1 cellular context compared by ENCODE assay signal in the genomic region with DNA sequence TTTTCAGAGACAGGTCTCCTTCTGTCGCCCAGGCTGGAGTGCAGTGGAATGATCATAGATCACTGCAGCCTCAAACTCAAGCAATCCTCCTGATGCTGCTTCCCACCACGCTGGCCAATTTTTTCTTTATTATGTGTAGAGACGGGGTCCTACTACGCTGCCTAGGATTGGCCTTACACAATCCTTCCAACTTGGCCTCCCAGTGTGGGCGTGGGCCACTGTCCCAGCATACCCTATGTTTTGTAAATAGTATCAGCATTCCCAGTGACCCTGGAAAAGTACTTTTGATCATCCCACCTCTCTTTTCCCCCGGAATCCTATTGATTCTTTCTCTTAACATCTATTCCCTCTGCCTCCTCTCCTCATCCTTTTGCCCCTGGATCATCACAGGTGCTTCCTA.
A peak's percentile ranks its signal among the peaks of the same experiment; 100 is the strongest.
TF ChIP-seq lines count a peak whose summit lies in the region.

No MANE protein-coding gene starts in this region.

TF ChIP-seq in HepG2, 621 proteins besides CTCF, POLR2A, EP300 and RAD21 (continued from another document):
- TF ChIP-seq, protein P1, sequence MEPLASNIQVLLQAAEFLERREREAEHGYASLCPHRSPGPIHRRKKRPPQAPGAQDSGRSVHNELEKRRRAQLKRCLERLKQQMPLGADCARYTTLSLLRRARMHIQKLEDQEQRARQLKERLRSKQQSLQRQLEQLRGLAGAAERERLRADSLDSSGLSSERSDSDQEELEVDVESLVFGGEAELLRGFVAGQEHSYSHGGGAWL (CRISPR knock-in tag; IDR thresholded peaks at IDR 0.05): no peak
- TF ChIP-seq BORCS8-MEF2B (CRISPR knock-in tag; IDR thresholded peaks at IDR 0.05) (no peak), FOXC1 (CRISPR knock-in tag; IDR thresholded peaks at IDR 0.05; ENCODE audit: borderline replicate concordance) (no peak), PAXIP1 (CRISPR knock-in tag; conservative IDR thresholded peaks at IDR 0.05) (peak; percentile 51), GZF1 (CRISPR knock-in tag; IDR thresholded peaks at IDR 0.05) (no peak), BCL6 (CRISPR knock-in tag; IDR thresholded peaks at IDR 0.05) (peak; percentile 44; the same call in 1 of the 2 replicates)
- TF ChIP-seq, protein P2, sequence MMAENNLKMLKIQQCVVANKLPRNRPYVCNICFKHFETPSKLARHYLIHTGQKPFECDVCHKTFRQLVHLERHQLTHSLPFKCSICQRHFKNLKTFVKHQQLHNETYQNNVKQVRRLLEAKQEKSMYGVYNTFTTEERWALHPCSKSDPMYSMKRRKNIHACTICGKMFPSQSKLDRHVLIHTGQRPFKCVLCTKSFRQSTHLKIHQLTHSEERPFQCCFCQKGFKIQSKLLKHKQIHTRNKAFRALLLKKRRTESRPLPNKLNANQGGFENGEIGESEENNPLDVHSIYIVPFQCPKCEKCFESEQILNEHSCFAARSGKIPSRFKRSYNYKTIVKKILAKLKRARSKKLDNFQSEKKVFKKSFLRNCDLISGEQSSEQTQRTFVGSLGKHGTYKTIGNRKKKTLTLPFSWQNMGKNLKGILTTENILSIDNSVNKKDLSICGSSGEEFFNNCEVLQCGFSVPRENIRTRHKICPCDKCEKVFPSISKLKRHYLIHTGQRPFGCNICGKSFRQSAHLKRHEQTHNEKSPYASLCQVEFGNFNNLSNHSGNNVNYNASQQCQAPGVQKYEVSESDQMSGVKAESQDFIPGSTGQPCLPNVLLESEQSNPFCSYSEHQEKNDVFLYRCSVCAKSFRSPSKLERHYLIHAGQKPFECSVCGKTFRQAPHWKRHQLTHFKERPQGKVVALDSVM (CRISPR knock-in tag; IDR thresholded peaks at IDR 0.05): peak; percentile 59; the same call in 1 of the 2 replicates
